In genomic region chr7:43037531-43037930, GRCh38 we compare ENCODE assay signal across 31 cellular contexts.
"Had no signal": no experiment of that assay in that cellular context is flagged by ENCODE, and none has a peak within 500 bp of the region (broad histone marks: within the 10 kb centered on the region; RNA-seq: fewer than 3 reads in every experiment).

No MANE protein-coding gene starts in this region.

- DNase-seq: activated CD4-positive, alpha-beta memory T cell treated with anti-CD3 and anti-CD28 coated beads, Interleukin-2, amount 10 ng/mL, durations not matched to agents 7 days and 5 days; activated CD4-positive, alpha-beta T cell treated with anti-CD3 and anti-CD28 coated beads for 4 hours; activated CD8-positive, alpha-beta memory T cell treated with anti-CD3 and anti-CD28 coated beads for 24 hours; activated CD8-positive, alpha-beta memory T cell treated with anti-CD3 and anti-CD28 coated beads, Interleukin-2, amount 10 ng/mL, durations not matched to agents 7 days and 5 days; activated gamma-delta T cell; activated naive CD4-positive, alpha-beta T cell treated with Interleukin-2 at 50 U/mL for 16 hours; activated naive CD8-positive, alpha-beta T cell treated with anti-CD3 and anti-CD28 coated beads, Interleukin-2, amount 10 ng/mL, durations not matched to agents 7 days and 5 days; activated T-cell treated with anti-CD3 and anti-CD28 coated beads, Interleukin-2, amount 50 U/mL, for 1 hour; amygdala; body of pancreas; Karpas-422; KBM-7; NCI-H1048; NCI-H1105 treated with DMSO at 0.1 percent for 48 hours; NCI-H1436 treated with DMSO at 0.1 percent for 48 hours; NCI-H1694 treated with DMSO at 0.1 percent for 48 hours; NCI-H2029 treated with DMSO at 0.1 percent for 48 hours; NCI-H2107; NCI-H2171; NCI-H446; NCI-H510A treated with DMSO at 0.1 percent for 48 hours; NCI-H526 treated with DMSO at 0.1 percent for 48 hours; NCI-H774; SHP77; SJCRH30 had no signal

- H3K9me3 ChIP-seq: ascending aorta, body of pancreas, breast epithelium, SJCRH30 had no signal

- H3K36me3 Mint-ChIP-seq: activated CD8-positive, alpha-beta memory T cell treated with anti-CD3 and anti-CD28 coated beads, Interleukin-2, amount 10 ng/mL, durations not matched to agents 7 days and 5 days; activated naive CD4-positive, alpha-beta T cell treated with anti-CD3 and anti-CD28 coated beads, Interleukin-2, amount 50 U/mL, for 24 hours; activated naive CD8-positive, alpha-beta T cell treated with anti-CD3 and anti-CD28 coated beads, Interleukin-2, amount 10 ng/mL, durations not matched to agents 7 days and 5 days; WTC11 had no signal

- H3K27ac Mint-ChIP-seq: activated CD4-positive, alpha-beta memory T cell treated with anti-CD3 and anti-CD28 coated beads, Interleukin-2, amount 10 ng/mL, durations not matched to agents 7 days and 5 days; activated CD8-positive, alpha-beta memory T cell treated with anti-CD3 and anti-CD28 coated beads, Interleukin-2, amount 10 ng/mL, durations not matched to agents 7 days and 5 days; activated naive CD4-positive, alpha-beta T cell treated with anti-CD3 and anti-CD28 coated beads, Interleukin-2, amount 50 U/mL, for 24 hours; activated naive CD8-positive, alpha-beta T cell treated with anti-CD3 and anti-CD28 coated beads, Interleukin-2, amount 10 ng/mL, durations not matched to agents 7 days and 5 days; activated T-helper 2 cell treated with anti-CD3 and anti-CD28 coated beads, Interferon-gamma antibody, Interleukin-2, Interleukin-4, amounts not matched to agents 10 μg/mL and 5 μg/mL and 100 μg/mL, durations not matched to agents 14 hours and 24 hours and 36 hours; WTC11 had no signal

- H3K4me1 Mint-ChIP-seq: activated CD4-positive, alpha-beta memory T cell treated with anti-CD3 and anti-CD28 coated beads, Interleukin-2, amount 10 ng/mL, durations not matched to agents 7 days and 5 days; activated CD8-positive, alpha-beta memory T cell treated with anti-CD3 and anti-CD28 coated beads, Interleukin-2, amount 10 ng/mL, durations not matched to agents 7 days and 5 days; activated naive CD4-positive, alpha-beta T cell treated with anti-CD3 and anti-CD28 coated beads, Interleukin-2, amount 50 U/mL, for 24 hours; activated naive CD8-positive, alpha-beta T cell treated with anti-CD3 and anti-CD28 coated beads, Interleukin-2, amount 10 ng/mL, durations not matched to agents 7 days and 5 days had no signal

- H3K4me1 ChIP-seq: body of pancreas, breast epithelium, SJCRH30 had no signal

- H3K27me3 ChIP-seq: ascending aorta, body of pancreas, breast epithelium, SJCRH30 had no signal

- H3K9me3 Mint-ChIP-seq: activated naive CD4-positive, alpha-beta T cell treated with anti-CD3 and anti-CD28 coated beads, Interleukin-2, amount 50 U/mL, for 24 hours; activated naive CD8-positive, alpha-beta T cell treated with anti-CD3 and anti-CD28 coated beads, Interleukin-2, amount 10 ng/mL, durations not matched to agents 7 days and 5 days; activated T-helper 2 cell treated with anti-CD3 and anti-CD28 coated beads, Interferon-gamma antibody, Interleukin-2, Interleukin-4, amounts not matched to agents 10 μg/mL and 5 μg/mL and 100 μg/mL, durations not matched to agents 14 hours and 24 hours and 36 hours had no signal

- H3K36me3 ChIP-seq: ascending aorta, breast epithelium, SJCRH30 had no signal

- H3K4me3 ChIP-seq: ascending aorta, body of pancreas, breast epithelium, SJCRH30, SK-N-MC had no signal

- H3K27ac ChIP-seq: ascending aorta, body of pancreas, breast epithelium, SJCRH30, SK-N-MC had no signal

- H3K4me3 Mint-ChIP-seq: activated CD4-positive, alpha-beta memory T cell treated with anti-CD3 and anti-CD28 coated beads, Interleukin-2, amount 10 ng/mL, durations not matched to agents 7 days and 5 days; activated CD8-positive, alpha-beta memory T cell treated with anti-CD3 and anti-CD28 coated beads, Interleukin-2, amount 10 ng/mL, durations not matched to agents 7 days and 5 days; activated naive CD4-positive, alpha-beta T cell treated with anti-CD3 and anti-CD28 coated beads, Interleukin-2, amount 50 U/mL, for 24 hours; activated naive CD8-positive, alpha-beta T cell treated with anti-CD3 and anti-CD28 coated beads, Interleukin-2, amount 10 ng/mL, durations not matched to agents 7 days and 5 days; WTC11 had no signal
